Comparison of ENCODE assay signal across 15 cellular contexts in the genomic region with DNA sequence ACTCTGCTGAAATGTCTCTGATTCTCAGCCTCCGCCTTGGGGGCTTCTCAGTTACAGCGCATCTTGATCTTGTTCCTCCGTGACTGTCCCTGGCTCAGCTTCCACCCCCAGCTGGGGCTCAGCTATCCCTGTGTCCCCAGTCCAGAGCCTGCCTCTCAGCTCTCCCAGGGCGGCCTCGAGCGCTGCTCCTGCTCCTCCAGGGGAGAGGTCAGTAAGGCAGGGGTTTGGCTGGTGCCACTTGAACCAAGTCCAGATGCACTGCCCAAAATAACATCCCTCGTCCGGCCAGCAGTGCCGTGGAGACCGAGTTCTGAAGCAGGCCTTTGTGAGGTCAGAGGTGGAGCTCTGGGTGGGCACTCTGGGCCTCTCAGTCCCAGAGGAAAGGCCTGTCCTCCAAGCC. TPM values are rescaled to one million over a fixed set of nuclear protein-coding genes. Genes with fewer than 3 reads are reported as not detected.
A peak's percentile ranks its signal among the peaks of the same experiment; 100 is the strongest.
DNase-seq lines count a peak whose midpoint lies in the region; ATAC-seq and TF ChIP-seq lines count a peak whose summit lies in the region.
"Not testable (repeated sequence)": the region's sequence is repeated elsewhere in the genome, so short reads cannot be mapped to it uniquely, and the experiment has no call there.
"Had no signal": no experiment of that assay in that cellular context is flagged by ENCODE, and none has a peak within 500 bp of the region (broad histone marks: within the 10 kb centered on the region; RNA-seq: fewer than 3 reads in every experiment).

A gene (minus strand): TSS at position 198 of the 400 bp plus-strand sequence. CDS start 1,306 bp downstream, outside the sequence.

- H3K79me2 ChIP-seq in PC-3 (ENCODE audit: low read length); trophoblast cell (ENCODE audit: control insufficient read depth, insufficient read depth, low read length, poor library complexity): not testable (repeated sequence)

- not testable (repeated sequence) for H3K36me3 Mint-ChIP-seq in CD4-positive, CD25-positive, alpha-beta regulatory T cell; activated T-helper 17 cell treated with anti-CD3 and anti-CD28 coated beads, Interleukin-2, amount 50 U/mL, for 72 hours (ENCODE audit: low read depth)

- CTCF ChIA-PET in PC-3 (lab: Charles Lee), result interaction anchor here (1.4 kb wide), 1 partner anchor 45 kb away, joined by 4 read pairs; a partner anchor contains a TSS

- WGBS in esophagus squamous epithelium, 2 donors, result 63 to 100% methylated on average over 3 to 6 of the region's 10 CpGs
- WGBS in trophoblast cell (ENCODE audit: extremely low coverage, insufficient coverage, insufficient read length), result no CpG with 5 or more reads among the region's 10 CpGs
- WGBS in testis, 2 donors, result 37 to 60% methylated on average over 1 to 10 of the region's 10 CpGs

- not testable (repeated sequence) for H3K27ac ChIP-seq in CD4-positive, CD25-positive, alpha-beta regulatory T cell (ENCODE audit: insufficient read depth, low read length, poor library complexity, severe bottlenecking); PC-3 (ENCODE audit: low read length); trophoblast cell (ENCODE audit: low read depth, low read length)
- H3K27ac ChIP-seq in esophagus squamous epithelium, result peak within 1 kb of the TSS in 3 of 4 donors; percentile 25 to 40 (median 25)
- peak within 1 kb of the TSS; percentile 85 to 86 for H3K27ac ChIP-seq in right atrium auricular region
- peak within 1 kb of the TSS in 1 of 2 donors; percentile 31 for H3K27ac ChIP-seq in testis

- H2AK5ac ChIP-seq in trophoblast cell (ENCODE audit: low read length), result not testable (repeated sequence)

- not testable (repeated sequence) for H3K18ac ChIP-seq in trophoblast cell (ENCODE audit: low read length)

- not testable (repeated sequence) for H4K20me1 ChIP-seq in PC-3 (ENCODE audit: low read length)

- H3K79me1 ChIP-seq in trophoblast cell (ENCODE audit: low read length), result not testable (repeated sequence)

- H3K9ac ChIP-seq in PC-3 (ENCODE audit: low read length); trophoblast cell (ENCODE audit: low read length): not testable (repeated sequence)

- not testable (repeated sequence) for H3K4me2 ChIP-seq in PC-3 (ENCODE audit: low read length); trophoblast cell (ENCODE audit: low read length)

- TF ChIP-seq CTCF in PC-3 (conservative IDR thresholded peaks at IDR 0.05; ENCODE audit: low read depth, low read length); esophagus squamous epithelium (IDR thresholded peaks at IDR 0.05); right atrium auricular region (IDR thresholded peaks at IDR 0.05); mucosa of descending colon (IDR thresholded peaks at IDR 0.05); testis (IDR thresholded peaks at IDR 0.05): not testable (repeated sequence)

- not testable (repeated sequence) for H3K23ac ChIP-seq in trophoblast cell (ENCODE audit: low read length)

- not testable (repeated sequence) for H4K8ac ChIP-seq in trophoblast cell (ENCODE audit: low read depth, low read length)

- H3K27me3 Mint-ChIP-seq in CD4-positive, CD25-positive, alpha-beta regulatory T cell; activated T-helper 17 cell treated with anti-CD3 and anti-CD28 coated beads, Interleukin-2, amount 50 U/mL, for 72 hours: not testable (repeated sequence)

- peak within 1 kb of the TSS; percentile 61; the same call in 1 of the 2 replicates for H2AFZ ChIP-seq in PC-3 (ENCODE audit: low read length)
- not testable (repeated sequence) for H2AFZ ChIP-seq in trophoblast cell (ENCODE audit: insufficient read depth, low read length, poor library complexity)

- H3K9me2 ChIP-seq in PC-3 (replicated peaks; ENCODE audit: low read length), result not testable (repeated sequence)

- not testable (repeated sequence) for H3K36me3 ChIP-seq in CD4-positive, CD25-positive, alpha-beta regulatory T cell (ENCODE audit: control insufficient read depth, insufficient read depth, low read length); PC-3 (ENCODE audit: low read depth, low read length); esophagus squamous epithelium; right atrium auricular region; mucosa of descending colon (ENCODE audit: low read depth); trophoblast cell (ENCODE audit: control insufficient read depth in 1 of 2, insufficient read depth in 2 of 2, low read length in 2 of 2); testis (ENCODE audit: low read depth, missing control alignments)

- not testable (repeated sequence) for H3K4me1 Mint-ChIP-seq in CD4-positive, CD25-positive, alpha-beta regulatory T cell; activated T-helper 17 cell treated with anti-CD3 and anti-CD28 coated beads, Interleukin-2, amount 50 U/mL, for 72 hours

- H2BK12ac ChIP-seq in trophoblast cell (ENCODE audit: low read length), result not testable (repeated sequence)

- not testable (repeated sequence) for H3K4me3 Mint-ChIP-seq in CD4-positive, CD25-positive, alpha-beta regulatory T cell; activated T-helper 17 cell treated with anti-CD3 and anti-CD28 coated beads, Interleukin-2, amount 50 U/mL, for 72 hours

- TF ChIP-seq POLR2A in esophagus squamous epithelium (IDR thresholded peaks at IDR 0.05); testis (IDR thresholded peaks at IDR 0.05): not testable (repeated sequence)

- H3F3A ChIP-seq in PC-3 (ENCODE audit: low read length, unreplicated experiment), result not testable (repeated sequence)

- peak within 1 kb of the TSS in 2 of 3 donors; percentile 57 to 81 for H3K27ac Mint-ChIP-seq in CD4-positive, CD25-positive, alpha-beta regulatory T cell
- H3K27ac Mint-ChIP-seq in activated T-helper 17 cell treated with anti-CD3 and anti-CD28 coated beads, Interleukin-2, amount 50 U/mL, for 72 hours, result peak within 1 kb of the TSS; percentile 23

- ATAC-seq in CD4-positive, CD25-positive, alpha-beta regulatory T cell (ENCODE audit: low read depth in 2 of 2); PC-3; activated T-helper 17 cell treated with anti-CD3 and anti-CD28 coated beads, Interleukin-2, amount 50 U/mL, for 72 hours (replicated peaks); mucosa of descending colon: not testable (repeated sequence)

- not testable (repeated sequence) for H2BK120ac ChIP-seq in trophoblast cell (ENCODE audit: insufficient read depth, low read length, poor library complexity)

- intact Hi-C loops in PC-3 (cut with micrococcal nuclease) (loop anchor here (5.0 kb wide), 1 partner anchor 65 kb away; no protein-coding TSS in a partner anchor), esophagus squamous epithelium (cut with DNase I) (loop anchor here (5.0 kb wide), 1 partner anchor 45 kb away; a partner anchor contains a TSS)
- intact Hi-C loops in mucosa of descending colon (cut with DNase I, micrococcal nuclease); testis (cut with DNase I; ENCODE audit: low total_unique reads): not testable (repeated sequence)

- not testable (repeated sequence) for BruUV-seq in PC-3 (replicated peaks; lab: Mats Ljungman, UMichigan)

- POLR2A ChIA-PET in PC-3 (lab: Charles Lee; ENCODE audit: unreplicated experiment), result not testable (repeated sequence)

- not testable (repeated sequence) for H2BK5ac ChIP-seq in trophoblast cell (ENCODE audit: low read depth, low read length, poor library complexity)

- DNase-seq in CD4-positive, CD25-positive, alpha-beta regulatory T cell; PC-3; esophagus squamous epithelium (lab: John Stamatoyannopoulos, UW); mucosa of descending colon; trophoblast cell; testis: not testable (repeated sequence)
- peak; percentile 70 for DNase-seq in right atrium auricular region (ENCODE audit: low spot score)

- H3K27me3 ChIP-seq in CD4-positive, CD25-positive, alpha-beta regulatory T cell (ENCODE audit: control insufficient read depth, insufficient read depth, low read length); PC-3 (ENCODE audit: low read length); esophagus squamous epithelium; right atrium auricular region; trophoblast cell (ENCODE audit: insufficient read depth, low read length); testis: not testable (repeated sequence)

- not testable (repeated sequence) for H3K9me3 ChIP-seq in CD4-positive, CD25-positive, alpha-beta regulatory T cell (ENCODE audit: control insufficient read depth in 2 of 2, low read length in 2 of 2); PC-3 (ENCODE audit: low read length); esophagus squamous epithelium; right atrium auricular region; mucosa of descending colon; trophoblast cell (ENCODE audit: insufficient read depth, low read depth, low read length); testis

- not testable (repeated sequence) for H3K4ac ChIP-seq in trophoblast cell (ENCODE audit: low read depth, low read length)

- not testable (repeated sequence) for H3K9me3 Mint-ChIP-seq in CD4-positive, CD25-positive, alpha-beta regulatory T cell; activated T-helper 17 cell treated with anti-CD3 and anti-CD28 coated beads, Interleukin-2, amount 50 U/mL, for 72 hours

- H4K12ac ChIP-seq in trophoblast cell (ENCODE audit: low read depth, low read length), result not testable (repeated sequence)

- H3K14ac ChIP-seq in trophoblast cell (ENCODE audit: low read length), result not testable (repeated sequence)

- not testable (repeated sequence) for H3K4me3 ChIP-seq in CD4-positive, CD25-positive, alpha-beta regulatory T cell (ENCODE audit: low read depth, low read length); PC-3 (ENCODE audit: low read length); mucosa of descending colon; trophoblast cell (ENCODE audit: low read depth, low read length); testis
- peak within 1 kb of the TSS in 1 of 4 donors; percentile 23 for H3K4me3 ChIP-seq in esophagus squamous epithelium
- peak within 1 kb of the TSS; percentile 41 to 49 for H3K4me3 ChIP-seq in right atrium auricular region

- H3K4me1 ChIP-seq in CD4-positive, CD25-positive, alpha-beta regulatory T cell (ENCODE audit: control insufficient read depth, insufficient read depth, low read length, poor library complexity, severe bottlenecking); PC-3 (ENCODE audit: insufficient read depth, low read length); mucosa of descending colon (ENCODE audit: low read depth); trophoblast cell (ENCODE audit: control insufficient read depth in 1 of 2, insufficient read depth in 2 of 2, low read length in 2 of 2): not testable (repeated sequence)
- H3K4me1 ChIP-seq in esophagus squamous epithelium (peaks cover 0 to 33% (median 12%) of the 10 kb centered on the region in 3 donors), right atrium auricular region (peaks cover 0 to 56% of the 10 kb centered on the region in 2 donors), testis (peaks cover 18% of the 10 kb centered on the region)

- peak within 1 kb of the TSS; percentile 27 for H4K91ac ChIP-seq in trophoblast cell (ENCODE audit: low read depth, low read length)

RNA-seq across cellular contexts. Expression of the gene that starts here (rescaled TPM):
- 0.47 TPM for total RNA-seq in CD4-positive, CD25-positive, alpha-beta regulatory T cell
- 1 to 10 TPM in 1 of 4 donors, under 1 TPM in 3; 0.15 to 1.0 (median 0.32) TPM for polyA plus RNA-seq in CD4-positive, CD25-positive, alpha-beta regulatory T cell
- total RNA-seq in PC-3 (2014; rRNA removed) (not detected in 2 replicates), esophagus squamous epithelium (under 1 TPM in 2 of 4 donors, not detected in 2; 0.15 to 0.57 TPM), right atrium auricular region (10 to 100 TPM; 58.4 to 74.9 TPM), mucosa of descending colon (10 to 100 TPM in 2 of 3 donors, 1 to 10 TPM in 1; 9.2 to 25.2 (median 17.2) TPM), testis (10 to 100 TPM; 19.1 to 37.6 TPM)
- under 1 TPM; 0.42 to 0.45 TPM for total RNA-seq in activated T-helper 17 cell treated with anti-CD3 and anti-CD28 coated beads, Interleukin-2, amount 50 U/mL, for 72 hours
- 0.03 and 0.07 TPM in 2 replicates for polyA plus RNA-seq in trophoblast cell (2013)
- 55.6 TPM for polyA plus RNA-seq in testis (ENCODE audit: insufficient read depth, low read depth, low replicate concordance)
- total RNA-seq: activated T-helper 2 cell treated with anti-CD3 and anti-CD28 coated beads, Interferon-gamma antibody, Interleukin-2, Interleukin-4, amounts not matched to agents 10 μg/mL and 5 μg/mL and 100 μg/mL, durations not matched to agents 14 hours and 24 hours and 36 hours; dermis blood vessel endothelial cell; lung microvascular endothelial cell; MCF 10A; occipital lobe; SK-MEL-5 had no signal
- polyA plus RNA-seq: IgD-negative memory B cell had no signal

Comparison
In these comparisons a context has a peak if more than half of its experiments do, and no peak if none do; other contexts are left out.
1. RNA of the gene that starts here (polyA plus RNA-seq): 55.6 TPM in testis (single experiment); 0.15 to 1.0 TPM in CD4-positive, CD25-positive, alpha-beta regulatory T cell; every median in the first group is over 10 times any median in the second.